Comparison of ENCODE assay signal across 1 cellular context in genomic region chr21:14889080-14889805, GRCh38.
TF ChIP-seq lines count a peak whose summit lies in the region.

No MANE protein-coding gene starts in this region.

TF ChIP-seq in HepG2, 621 proteins besides CTCF, POLR2A, EP300 and RAD21 (continued from another document and continues in another):
- no peak for TF ChIP-seq ZBTB49 (CRISPR knock-in tag; IDR thresholded peaks at IDR 0.05; ENCODE audit: borderline replicate concordance)
- TF ChIP-seq THAP8 (CRISPR knock-in tag; IDR thresholded peaks at IDR 0.05; ENCODE audit: borderline replicate concordance) = no peak
- no peak for TF ChIP-seq PREB (CRISPR knock-in tag; IDR thresholded peaks at IDR 0.05)
- no peak for TF ChIP-seq THAP7 (CRISPR knock-in tag; IDR thresholded peaks at IDR 0.05)
- peak; percentile 62 for TF ChIP-seq HHEX (CRISPR knock-in tag; IDR thresholded peaks at IDR 0.05)
- TF ChIP-seq ZNF572 (CRISPR knock-in tag; IDR thresholded peaks at IDR 0.05) = no peak
- TF ChIP-seq ZNF552 (CRISPR knock-in tag; IDR thresholded peaks at IDR 0.05; ENCODE audit: borderline replicate concordance) = no peak
- no peak for TF ChIP-seq ZNF83 (CRISPR knock-in tag; IDR thresholded peaks at IDR 0.05; ENCODE audit: borderline replicate concordance)
- TF ChIP-seq HNRNPUL1 (IDR thresholded peaks at IDR 0.05; ENCODE audit: low read depth, low read length) = no peak
- no peak for TF ChIP-seq U2AF1 (optimal IDR thresholded peaks at IDR 0.05; ENCODE audit: low read depth, low read length)
- TF ChIP-seq MTF2 (CRISPR knock-in tag; IDR thresholded peaks at IDR 0.05; ENCODE audit: borderline replicate concordance) = no peak
- TF ChIP-seq HNF4A (CRISPR knock-in tag; IDR thresholded peaks at IDR 0.05) = peak; percentile 100
- TF ChIP-seq ZNF746 (CRISPR knock-in tag; IDR thresholded peaks at IDR 0.05) = no peak
- no peak for TF ChIP-seq KDM2A (CRISPR knock-in tag; IDR thresholded peaks at IDR 0.05; ENCODE audit: borderline replicate concordance, low read depth)
- TF ChIP-seq KAT8 (CRISPR knock-in tag; IDR thresholded peaks at IDR 0.05) = peak; percentile 73
- 0 out of 2 replicates have a peak, but pooled peaks have one; percentile 26 for TF ChIP-seq SIN3A (IDR thresholded peaks at IDR 0.05; ENCODE audit: borderline replicate concordance, low read depth, low read length)
- TF ChIP-seq ZNF781 (CRISPR knock-in tag; IDR thresholded peaks at IDR 0.05; ENCODE audit: borderline replicate concordance, not compliant biosample characterization) = no peak
- peak; percentile 70 for TF ChIP-seq IRF2 (CRISPR knock-in tag; IDR thresholded peaks at IDR 0.05)
- TF ChIP-seq ZNF556 (CRISPR knock-in tag; IDR thresholded peaks at IDR 0.05; ENCODE audit: borderline replicate concordance) = 0 out of 2 replicates have a peak, but pooled peaks have one; percentile 49
- TF ChIP-seq HNF1B (CRISPR knock-in tag; IDR thresholded peaks at IDR 0.05) = no peak
- TF ChIP-seq MAFF (IDR thresholded peaks at IDR 0.05; ENCODE audit: low read depth, low read length) = no peak
- TF ChIP-seq FLYWCH1 (CRISPR knock-in tag; IDR thresholded peaks at IDR 0.05) = no peak
- no peak for TF ChIP-seq RERE (CRISPR knock-in tag; IDR thresholded peaks at IDR 0.05; ENCODE audit: low read depth)
- no peak for TF ChIP-seq GZF1 (CRISPR knock-in tag; IDR thresholded peaks at IDR 0.05)
- no peak for TF ChIP-seq KMT2A (CRISPR knock-in tag; IDR thresholded peaks at IDR 0.05)
- 0 out of 2 replicates have a peak, but pooled peaks have one; percentile 73 for TF ChIP-seq KDM4B (CRISPR knock-in tag; IDR thresholded peaks at IDR 0.05)
- TF ChIP-seq ETV6 (CRISPR knock-in tag; conservative IDR thresholded peaks at IDR 0.05) = no peak
- TF ChIP-seq ZNF512 (CRISPR knock-in tag; IDR thresholded peaks at IDR 0.05) = no peak
- TF ChIP-seq CENPX (CRISPR knock-in tag; IDR thresholded peaks at IDR 0.05) = no peak
- TF ChIP-seq ZBTB44 (CRISPR knock-in tag; IDR thresholded peaks at IDR 0.05) = no peak
- no peak for TF ChIP-seq ZXDC (CRISPR knock-in tag; IDR thresholded peaks at IDR 0.05)
- peak; percentile 58; the same call in 1 of the 2 replicates for TF ChIP-seq ZBTB21 (CRISPR knock-in tag; IDR thresholded peaks at IDR 0.05)
- no peak; the same call in 1 of the 2 replicates for TF ChIP-seq ZNF816 (CRISPR knock-in tag; IDR thresholded peaks at IDR 0.05; ENCODE audit: borderline replicate concordance)
- no peak for TF ChIP-seq NFE2L2 (IDR thresholded peaks at IDR 0.05; ENCODE audit: low read length)
- peak; percentile 86 for TF ChIP-seq FOXP4 (CRISPR knock-in tag; IDR thresholded peaks at IDR 0.05)
